In the genomic region with DNA sequence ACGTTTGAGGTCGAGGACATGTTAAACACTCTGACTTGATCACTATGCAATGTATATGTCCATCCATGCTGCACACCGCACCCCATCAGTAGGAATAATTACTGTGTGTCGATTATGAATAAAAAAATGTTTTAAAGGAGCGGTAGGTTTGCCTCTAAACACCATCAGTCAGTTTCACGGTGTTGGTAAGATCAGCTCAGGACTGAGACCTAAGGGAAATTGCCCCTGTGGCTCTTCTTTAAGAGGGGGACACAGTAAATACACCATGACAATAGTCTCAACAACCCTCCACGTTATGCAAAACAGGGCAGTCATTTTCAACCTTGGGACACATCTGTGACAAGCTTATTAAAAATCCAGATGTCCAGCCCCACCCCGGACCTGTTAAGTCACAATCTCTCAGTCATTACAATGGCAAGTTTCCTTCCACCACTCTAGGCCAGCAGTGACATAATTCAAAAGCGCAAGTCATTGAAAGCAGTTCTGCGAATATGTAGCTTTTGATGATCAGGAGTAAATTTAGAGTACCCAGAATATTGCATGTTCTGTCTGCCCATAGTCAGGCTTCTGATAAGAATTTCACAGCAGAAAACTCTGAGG, we compare ENCODE assay signal across 8 cellular contexts. TPM values are rescaled to one million over a fixed set of nuclear protein-coding genes. Genes with fewer than 3 reads are reported as not detected.
DNase-seq lines count a peak whose midpoint lies in the region; ATAC-seq and TF ChIP-seq lines count a peak whose summit lies in the region.

No MANE protein-coding gene starts in this region.

- no peaks in the 10 kb centered on the region for H3K27me3 ChIP-seq in dorsolateral prefrontal cortex

- TF ChIP-seq CTCF in Calu3 (IDR thresholded peaks at IDR 0.05; ENCODE audit: unreplicated experiment) (no peak), NB4 (IDR thresholded peaks at IDR 0.05; ENCODE audit: low read depth, low read length) (no peak), dorsolateral prefrontal cortex (IDR thresholded peaks at IDR 0.05 in 54 of 56, conservative IDR thresholded peaks at IDR 0.05 in 2 of 56; ENCODE audit: low read depth in 1 of 56, partially characterized antibody in 56 of 56) (no peak)

- peak overlapping the region; percentile 80 for H3K4me3 Mint-ChIP-seq in Calu3 (ENCODE audit: low read depth, unreplicated experiment)
- H3K4me3 Mint-ChIP-seq in naive B cell: peak overlapping the region; percentile 74 to 93 (median 86)

- intact Hi-C loops in Calu3 (cut with micrococcal nuclease; ENCODE audit: unreplicated experiment): loop anchor here (5.0 to 10.0 kb wide), 3 partner anchors 105 to 698 kb away; no protein-coding TSS in a partner anchor
- intact Hi-C loops in dorsolateral prefrontal cortex (cut with DNase I): loop anchor here (2.0 to 10.0 kb wide), 6 partner anchors 40 to 698 kb away; a partner anchor contains a TSS

- no peak for TF ChIP-seq POLR2A in NB4 (IDR thresholded peaks at IDR 0.05; ENCODE audit: extremely low read depth, insufficient read length)

- peaks cover 42% of the 10 kb centered on the region for H3K4me1 Mint-ChIP-seq in Calu3 (ENCODE audit: low read depth, unreplicated experiment)
- H3K4me1 Mint-ChIP-seq in naive B cell: peaks cover 24 to 33% (median 28%) of the 10 kb centered on the region in 3 donors

- H3K36me3 Mint-ChIP-seq in Calu3 (ENCODE audit: insufficient read depth, unreplicated experiment): peaks cover 44% of the 10 kb centered on the region
- H3K36me3 Mint-ChIP-seq in naive B cell: peaks cover 0 to 6% of the 10 kb centered on the region in 2 donors

- DNase-seq in Calu3 (no peak), NB4 (ENCODE audit: low read depth) (peak; percentile 39), dorsolateral prefrontal cortex (no peak), naive B cell (no peak), NCI-H2227 treated with DMSO at 0.1 percent for 48 hours (lab: John Stamatoyannopoulos, UW) (no peak), left lobe of liver (ENCODE audit: low spot score) (no peak), DMS153 (lab: John Stamatoyannopoulos, UW) (no peak)

- H3K27ac ChIP-seq in dorsolateral prefrontal cortex: peak overlapping the region in 49 of 59 donors; percentile 15 to 88 (median 73)

- H3K27ac Mint-ChIP-seq in Calu3 (ENCODE audit: unreplicated experiment): peak overlapping the region; percentile 60
- H3K27ac Mint-ChIP-seq in naive B cell: peak overlapping the region in 3 of 6 donors; percentile 14 to 86 (median 82)

- H3K27me3 Mint-ChIP-seq in Calu3 (ENCODE audit: unreplicated experiment) (no peaks in the 10 kb centered on the region), naive B cell (no peaks in the 10 kb centered on the region)

- peak overlapping the region; percentile 81 for H3K4me3 ChIP-seq in NB4 (ENCODE audit: low read depth, low read length)
- peak overlapping the region; percentile 61 to 97 (median 80) for H3K4me3 ChIP-seq in dorsolateral prefrontal cortex

- ATAC-seq in naive B cell (ENCODE audit: low read depth in 2 of 2): no peak
- no peak for ATAC-seq in GM18502 (IDR thresholded peaks at IDR 0.05; ENCODE audit: poor library complexity, unreplicated experiment)
- no peak for ATAC-seq in left lobe of liver

- no peaks in the 10 kb centered on the region for H3K9me3 Mint-ChIP-seq in Calu3 (ENCODE audit: low read depth, unreplicated experiment)
- no peaks in the 10 kb centered on the region for H3K9me3 Mint-ChIP-seq in naive B cell

- BruUV-seq in Calu3 (replicated peaks; lab: Mats Ljungman, UMichigan): TSS peak; percentile 45

- CTCF ChIA-PET in Calu3 (lab: Charles Lee): interaction anchor here (1.0 to 1.3 kb wide), 3 partner anchors 35 to 201 kb away, joined by 3 to 7 read pairs (median 3); a partner anchor contains a TSS

RNA-seq across cellular contexts. Expression of a gene that starts 1.2 kb away (rescaled TPM):
- 61.3 and 64.3 TPM in 2 replicates for total RNA-seq in Calu3 (2022)
- total RNA-seq in dorsolateral prefrontal cortex: 10 to 100 TPM; 38.2 to 76.8 (median 57.2) TPM
- polyA plus RNA-seq in naive B cell (ENCODE audit: low read depth in 6 of 6): 10 to 100 TPM; 22.9 to 49.0 (median 30.8) TPM
- total RNA-seq in left lobe of liver: 13.7 TPM

RNA-seq across cellular contexts. Expression of a gene that starts 29.8 kb away (rescaled TPM):
- total RNA-seq in Calu3 (2022) (72.2 and 81.5 TPM in 2 replicates), dorsolateral prefrontal cortex (10 to 100 TPM in 4 of 120 experiments, 1 to 10 TPM in 116; 2.4 to 13.8 (median 6.3) TPM), left lobe of liver (7.6 TPM)
- 10 to 100 TPM in 1 of 6 donors, 1 to 10 TPM in 5; 4.2 to 11.8 (median 8.6) TPM for polyA plus RNA-seq in naive B cell (ENCODE audit: low read depth in 6 of 6)

RNA-seq across cellular contexts. Expression of a gene that starts 30.2 kb away (rescaled TPM):
- total RNA-seq in Calu3 (2022) (111 and 123 TPM in 2 replicates), dorsolateral prefrontal cortex (100 to 1,000 TPM in 10 of 120 experiments, 10 to 100 TPM in 110; 53.6 to 107 (median 84.9) TPM), left lobe of liver (36.8 TPM)
- 100 to 1,000 TPM in 2 of 6 donors, 10 to 100 TPM in 4; 71.2 to 106 (median 83.2) TPM for polyA plus RNA-seq in naive B cell (ENCODE audit: low read depth in 6 of 6)

RNA-seq across cellular contexts. Expression of a gene that starts 40.2 kb away (rescaled TPM):
- total RNA-seq in Calu3 (2022) (2.2 TPM in 1 of 2 replicates, not detected in the other), dorsolateral prefrontal cortex (10 to 100 TPM in 6 of 120 experiments, 1 to 10 TPM in 112, under 1 TPM in 2; 0.69 to 11.8 (median 6.2) TPM), left lobe of liver (2.0 TPM)
- under 1 TPM; 0.25 to 0.52 (median 0.46) TPM for polyA plus RNA-seq in naive B cell (ENCODE audit: low read depth in 6 of 6)

RNA-seq across cellular contexts. Expression of a gene that starts 59.3 kb away (rescaled TPM):
- total RNA-seq in Calu3 (2022) (85.2 and 109 TPM in 2 replicates), dorsolateral prefrontal cortex (10 to 100 TPM; 28.2 to 78.2 (median 45.7) TPM), left lobe of liver (74.0 TPM)
- polyA plus RNA-seq in naive B cell (ENCODE audit: low read depth in 6 of 6): 10 to 100 TPM in 1 of 6 donors, 1 to 10 TPM in 5; 3.7 to 12.7 (median 6.2) TPM
